In the genomic region with DNA sequence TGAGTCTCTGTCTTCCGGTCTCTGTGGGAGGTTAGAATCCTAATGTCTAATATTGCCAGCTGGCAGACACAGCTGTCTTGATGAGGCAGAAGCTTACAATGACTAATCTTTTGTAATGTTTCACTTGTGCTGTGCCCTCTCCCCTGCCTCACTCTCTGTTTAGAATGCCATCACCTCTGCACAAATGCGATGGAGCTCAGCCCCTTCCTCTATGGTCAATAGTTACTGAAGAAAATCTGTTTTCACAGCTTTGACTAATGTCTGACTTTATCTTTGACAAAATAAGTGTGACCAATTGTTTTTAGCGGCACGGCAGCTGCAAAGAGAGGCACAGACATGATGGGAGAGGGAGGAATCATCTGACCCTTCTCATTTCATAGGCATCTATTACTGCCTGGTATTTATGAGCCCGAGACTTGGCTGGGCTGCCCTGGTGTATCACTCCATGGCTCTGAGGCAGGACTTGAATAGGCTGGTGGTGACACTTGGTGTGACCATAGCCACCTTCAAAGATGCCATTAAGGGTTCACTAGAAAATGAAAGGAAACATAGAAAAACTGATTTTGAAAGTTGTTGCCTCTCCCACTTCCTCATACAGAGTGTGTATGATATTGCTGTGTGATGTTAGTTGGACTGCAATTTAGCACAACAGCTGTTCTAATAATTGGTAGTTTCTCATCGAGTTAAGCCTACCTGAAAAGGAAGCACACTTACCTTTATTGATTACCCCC, we compare ENCODE assay signal across 10 cellular contexts.
DNase-seq lines count a peak whose midpoint lies in the region; ATAC-seq and TF ChIP-seq lines count a peak whose summit lies in the region.
"Had no signal": no experiment of that assay in that cellular context is flagged by ENCODE, and none has a peak within 500 bp of the region (broad histone marks: within the 10 kb centered on the region; RNA-seq: fewer than 3 reads in every experiment).

No MANE protein-coding gene starts in this region.

- peaks cover 15% of the 10 kb centered on the region for H3K9me3 Mint-ChIP-seq in activated B cell treated with CpG ODN at 0.5 μM for 24 hours

- TF ChIP-seq CTCF in activated B cell treated with CpG ODN at 0.5 μM for 24 hours (IDR thresholded peaks at IDR 0.05), result no peak

- H3K36me3 Mint-ChIP-seq in activated B cell treated with CpG ODN at 0.5 μM for 24 hours (ENCODE audit: low read depth), result peaks cover 3% of the 10 kb centered on the region

- H3K27me3 Mint-ChIP-seq in activated B cell treated with CpG ODN at 0.5 μM for 24 hours, result peaks cover 7% of the 10 kb centered on the region

- peak; percentile 70 for ATAC-seq in HG03060 (IDR thresholded peaks at IDR 0.05; ENCODE audit: low read depth, unreplicated experiment)
- peak; percentile 43 for ATAC-seq in activated B cell treated with CpG ODN at 0.5 μM for 24 hours (ENCODE audit: low read depth)
- ATAC-seq in GM21423 (IDR thresholded peaks at IDR 0.05; ENCODE audit: unreplicated experiment), result no peak
- no peak for ATAC-seq in GM18873 (IDR thresholded peaks at IDR 0.05; ENCODE audit: low FRiP score, unreplicated experiment)

- intact Hi-C loops in activated B cell treated with CpG ODN at 0.5 μM for 24 hours (cut with micrococcal nuclease), result loop anchor here (5.0 kb wide), 1 partner anchor 163 kb away; the partner anchor contains the start of gene NBPF11

- peak; percentile 19 for DNase-seq in CD1c-positive myeloid dendritic cell (ENCODE audit: extremely low spot score)
- peak; percentile 31 for DNase-seq in GM19240 (ENCODE audit: insufficient read length, low spot score)
- DNase-seq in activated B cell treated with CpG ODN at 0.5 μM for 24 hours, result no peak
- no peak for DNase-seq in NCI-H774 (lab: John Stamatoyannopoulos, UW)
- DNase-seq in activated gamma-delta T cell (lab: John Stamatoyannopoulos, UW), result no peak
- DNase-seq: CD8-positive, alpha-beta memory T cell; NCI-H345 had no signal

- peak overlapping the region; percentile 13 for H3K27ac Mint-ChIP-seq in activated B cell treated with CpG ODN at 0.5 μM for 24 hours
- H3K27ac Mint-ChIP-seq: CD8-positive, alpha-beta memory T cell had no signal

- CTCF ChIA-PET in activated B cell treated with CpG ODN at 0.5 μM for 24 hours (lab: Charles Lee), result interaction anchor here (1.2 kb wide), 1 partner anchor 16 kb away, joined by 3 read pairs; no protein-coding TSS in a partner anchor

- H3K4me1 Mint-ChIP-seq in activated B cell treated with CpG ODN at 0.5 μM for 24 hours, result peaks cover 43% of the 10 kb centered on the region

- POLR2A ChIA-PET in activated B cell treated with CpG ODN at 0.5 μM for 24 hours (lab: Charles Lee), result interaction anchor here (0.6 to 2.6 kb wide), 4 partner anchors 18 to 73 kb away, joined by 3 to 26 read pairs (median 14); no protein-coding TSS in a partner anchor

- peak overlapping the region; percentile 13 for H3K4me3 Mint-ChIP-seq in activated B cell treated with CpG ODN at 0.5 μM for 24 hours

Comparison
In these comparisons a context has a peak if more than half of its experiments do, and no peak if none do; other contexts are left out.
1. DNase-seq: peak in CD1c-positive myeloid dendritic cell (single experiment) and GM19240 (single experiment); none in activated B cell treated with CpG ODN at 0.5 μM for 24 hours (single experiment), NCI-H774 (single experiment) and activated gamma-delta T cell (single experiment).
2. ATAC-seq: peak in HG03060 (single experiment) and activated B cell treated with CpG ODN at 0.5 μM for 24 hours (single experiment); none in GM21423 (single experiment) and GM18873 (single experiment).